9 cellular contexts compared by ENCODE assay signal in the genomic region with DNA sequence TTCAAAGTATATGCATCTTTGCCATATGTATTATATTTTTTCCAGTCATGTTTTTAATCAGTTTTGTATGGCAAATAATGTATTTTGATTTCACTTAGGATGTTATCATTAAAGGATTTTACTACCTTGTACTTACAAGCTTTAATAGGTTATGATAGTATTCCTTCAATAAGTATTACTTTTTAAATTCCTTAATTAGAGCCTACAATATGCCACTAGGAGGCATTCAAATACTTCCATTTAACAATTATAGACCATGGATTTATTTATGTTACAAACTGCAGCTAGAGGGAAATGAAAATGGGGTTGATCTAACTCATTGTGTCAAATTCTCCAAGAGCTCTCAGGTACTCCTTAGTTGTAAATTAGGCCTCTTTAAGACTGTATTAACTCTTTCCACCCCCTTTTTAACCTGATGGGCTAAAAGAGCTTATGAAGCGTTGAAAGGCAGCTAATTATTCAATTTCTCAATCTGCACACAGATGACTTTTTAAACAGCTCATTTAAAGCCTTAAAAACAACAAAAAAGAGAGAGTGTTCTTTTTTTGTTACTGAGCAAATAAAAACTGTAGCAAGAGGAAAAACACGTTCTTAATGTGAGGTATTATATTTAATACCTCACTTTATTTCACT.
DNase-seq lines count a peak whose midpoint lies in the region; ATAC-seq and TF ChIP-seq lines count a peak whose summit lies in the region.
"Had no signal": no experiment of that assay in that cellular context is flagged by ENCODE, and none has a peak within 500 bp of the region (broad histone marks: within the 10 kb centered on the region; RNA-seq: fewer than 3 reads in every experiment).

No MANE protein-coding gene starts in this region.

- no peak overlapping the region for H3K9ac ChIP-seq in MM.1S (ENCODE audit: low read length)

- intact Hi-C loops in ovary (cut with DNase I) = no loop called here
- intact Hi-C loops in gastrocnemius medialis (cut with DNase I; ENCODE audit: low total_unique reads) = loop anchor here (1.0 to 10.0 kb wide), 2 partner anchors 250 to 846 kb away; no protein-coding TSS in a partner anchor

- TF ChIP-seq EP300 in ovary (IDR thresholded peaks at IDR 0.05) = no peak
- TF ChIP-seq EP300 in suprapubic skin (IDR thresholded peaks at IDR 0.05) = no peak

- no peak overlapping the region for H2AFZ ChIP-seq in MM.1S (ENCODE audit: low read length)

- H3K4me3 ChIP-seq in MM.1S (ENCODE audit: low read length) = no peak overlapping the region
- no peak overlapping the region for H3K4me3 ChIP-seq in ovary
- H3K4me3 ChIP-seq in suprapubic skin = no peak overlapping the region
- H3K4me3 ChIP-seq in gastrocnemius medialis = no peak overlapping the region

- in situ Hi-C loops in gastrocnemius medialis (cut with MboI; ENCODE audit: low sequenced_read_pairs in 4 of 4) = loop anchor here in 3 of 4 donors (5.0 to 10.0 kb wide), 3 partner anchors 246 to 303 kb away; no protein-coding TSS in a partner anchor

- no peak overlapping the region for H3K4me2 ChIP-seq in MM.1S (ENCODE audit: low read depth, low read length)

- H3K27me3 ChIP-seq in MM.1S (replicated peaks; ENCODE audit: insufficient read depth, low read length) = no peaks in the 10 kb centered on the region
- H3K27me3 ChIP-seq in ovary = no peaks in the 10 kb centered on the region
- no peaks in the 10 kb centered on the region for H3K27me3 ChIP-seq in suprapubic skin
- no peaks in the 10 kb centered on the region for H3K27me3 ChIP-seq in gastrocnemius medialis

- H3F3A ChIP-seq in MM.1S (ENCODE audit: insufficient read depth, low read length) = no peaks in the 10 kb centered on the region

- H3K79me2 ChIP-seq in MM.1S (ENCODE audit: low read length) = peaks cover 18% of the 10 kb centered on the region; the same call in 1 of the 2 replicates

- DNase-seq in AML-193 (lab: John Stamatoyannopoulos, UW) (peak; percentile 37 to 45), MM.1S (peak; percentile 17), left kidney (ENCODE audit: low read depth, low spot score) (peak; percentile 49), ovary (no peak), glomerular visceral epithelial cell (ENCODE audit: extremely low spot score) (no peak), suprapubic skin (ENCODE audit: low spot score in 2 of 2) (no peak), gastrocnemius medialis (no peak)
- DNase-seq: T-cell had no signal

- H3K4me1 ChIP-seq in MM.1S (ENCODE audit: low read length) (no peaks in the 10 kb centered on the region), ovary (ENCODE audit: insufficient read depth) (peaks cover 1% of the 10 kb centered on the region), suprapubic skin (no peaks in the 10 kb centered on the region), gastrocnemius medialis (peaks cover 20 to 41% of the 10 kb centered on the region in 2 donors)

- WGBS in ovary, 3 donors = 24 to 27% (median 24%) methylated on average over 2 of the region's 2 CpGs
- 35% methylated on average over 2 of the region's 2 CpGs for WGBS in suprapubic skin

- H3K9me2 ChIP-seq in MM.1S (replicated peaks; ENCODE audit: insufficient read depth, low read length) = no peaks in the 10 kb centered on the region

- no peak for TF ChIP-seq POLR2A in ovary (IDR thresholded peaks at IDR 0.05)
- no peak for TF ChIP-seq POLR2A in suprapubic skin (IDR thresholded peaks at IDR 0.05)
- TF ChIP-seq POLR2A in gastrocnemius medialis (IDR thresholded peaks at IDR 0.05) = no peak

- H4K20me1 ChIP-seq in MM.1S (ENCODE audit: insufficient read depth, low read length) = no peaks in the 10 kb centered on the region; the same call in 1 of the 2 replicates

- no peak for ATAC-seq in gastrocnemius medialis

- H3K9me3 ChIP-seq in MM.1S (replicated peaks; ENCODE audit: insufficient read depth, low read length) (no peaks in the 10 kb centered on the region), ovary (no peaks in the 10 kb centered on the region), suprapubic skin (no peaks in the 10 kb centered on the region), gastrocnemius medialis (no peaks in the 10 kb centered on the region)

- H3K27ac ChIP-seq in MM.1S (ENCODE audit: low read length) = no peak overlapping the region
- peak overlapping the region; percentile 64 for H3K27ac ChIP-seq in VCaP
- H3K27ac ChIP-seq in ovary = no peak overlapping the region
- no peak overlapping the region for H3K27ac ChIP-seq in suprapubic skin
- no peak overlapping the region for H3K27ac ChIP-seq in gastrocnemius medialis

- H3K36me3 ChIP-seq in MM.1S (replicated peaks; ENCODE audit: insufficient read depth, low read length) (no peaks in the 10 kb centered on the region), ovary (no peaks in the 10 kb centered on the region), suprapubic skin (peaks cover 2% of the 10 kb centered on the region), gastrocnemius medialis (no peaks in the 10 kb centered on the region)

- TF ChIP-seq CTCF in MM.1S (IDR thresholded peaks at IDR 0.05; ENCODE audit: low read length) = peak; percentile 24; the same call in 1 of the 2 replicates
- peak; percentile 71 for TF ChIP-seq CTCF in VCaP (conservative IDR thresholded peaks at IDR 0.05)
- peak in 1 of 3 donors; percentile 38 for TF ChIP-seq CTCF in ovary (IDR thresholded peaks at IDR 0.05)
- peak in 1 of 2 donors; percentile 22 for TF ChIP-seq CTCF in suprapubic skin (IDR thresholded peaks at IDR 0.05)
- peak in 1 of 5 experiments; percentile 36 for TF ChIP-seq CTCF in gastrocnemius medialis (IDR thresholded peaks at IDR 0.05 in 4 of 5, conservative IDR thresholded peaks at IDR 0.05 in 1 of 5)

Comparison
In these comparisons a context has a peak if more than half of its experiments do, and no peak if none do; other contexts are left out.
1. DNase-seq: peak in AML-193 (2 of 2), MM.1S (single experiment) and left kidney (single experiment); none in ovary (0 of 5), glomerular visceral epithelial cell (single experiment), suprapubic skin (0 of 2) and gastrocnemius medialis (0 of 2).